13 cellular contexts compared by ENCODE assay signal in genomic region chr17:39208136-39208535, GRCh38. TPM values are rescaled to one million over a fixed set of nuclear protein-coding genes. Genes with fewer than 3 reads are reported as not detected.
DNase-seq lines count a peak whose midpoint lies in the region; ATAC-seq and TF ChIP-seq lines count a peak whose summit lies in the region.
"Had no signal": no experiment of that assay in that cellular context is flagged by ENCODE, and none has a peak within 500 bp of the region (broad histone marks: within the 10 kb centered on the region; RNA-seq: fewer than 3 reads in every experiment).

No MANE protein-coding gene starts in this region.

- H3K4me1 ChIP-seq in CD8-positive, alpha-beta T cell (ENCODE audit: insufficient read depth, low read length): peaks cover 35% of the 10 kb centered on the region

- no peak overlapping the region for H3K27ac ChIP-seq in CD8-positive, alpha-beta T cell (ENCODE audit: low read depth, low read length)
- H3K27ac ChIP-seq in angular gyrus (ENCODE audit: low read depth, low read length): peak overlapping the region; percentile 94

- H3K4me1 Mint-ChIP-seq in CD8-positive, alpha-beta T cell (ENCODE audit: low read depth): peaks cover 40% of the 10 kb centered on the region
- peaks cover 0 to 2% of the 10 kb centered on the region in 2 donors for H3K4me1 Mint-ChIP-seq in natural killer cell treated with Interleukin-12 subunit alpha and Interleukin-12 subunit beta and Interleukin-15 and Interleukin-18, amount 100 ng/mL, for 72 hours (ENCODE audit: low read depth in 2 of 2)

- POLR2A ChIA-PET in CD8-positive, alpha-beta T cell (lab: Charles Lee): interaction anchor here (1.9 to 3.7 kb wide), 4 partner anchors 24 to 37 kb away, joined by 6 to 39 read pairs (median 10); no protein-coding TSS in a partner anchor

- peaks cover 21% of the 10 kb centered on the region for H3K36me3 Mint-ChIP-seq in CD8-positive, alpha-beta T cell
- H3K36me3 Mint-ChIP-seq in natural killer cell treated with Interleukin-12 subunit alpha and Interleukin-12 subunit beta and Interleukin-15 and Interleukin-18, amount 100 ng/mL, for 72 hours: peaks cover 17% of the 10 kb centered on the region

- H3K27ac Mint-ChIP-seq in CD8-positive, alpha-beta T cell: peak overlapping the region; percentile 37
- peak overlapping the region in 1 of 2 donors; percentile 33 for H3K27ac Mint-ChIP-seq in natural killer cell treated with Interleukin-12 subunit alpha and Interleukin-12 subunit beta and Interleukin-15 and Interleukin-18, amount 100 ng/mL, for 72 hours

- H3K36me3 ChIP-seq in CD8-positive, alpha-beta T cell (ENCODE audit: insufficient read depth, low read length): peaks cover 18% of the 10 kb centered on the region

- no peaks in the 10 kb centered on the region for H3K27me3 Mint-ChIP-seq in CD8-positive, alpha-beta T cell (ENCODE audit: low read depth)
- no peaks in the 10 kb centered on the region for H3K27me3 Mint-ChIP-seq in natural killer cell treated with Interleukin-12 subunit alpha and Interleukin-12 subunit beta and Interleukin-15 and Interleukin-18, amount 100 ng/mL, for 72 hours

- no peaks in the 10 kb centered on the region for H3K9me3 ChIP-seq in CD8-positive, alpha-beta T cell (ENCODE audit: low read length)

- no peaks in the 10 kb centered on the region for H3K27me3 ChIP-seq in CD8-positive, alpha-beta T cell (ENCODE audit: insufficient read depth, low read length)

- H3K9me3 Mint-ChIP-seq in CD8-positive, alpha-beta T cell: no peaks in the 10 kb centered on the region
- no peaks in the 10 kb centered on the region for H3K9me3 Mint-ChIP-seq in natural killer cell treated with Interleukin-12 subunit alpha and Interleukin-12 subunit beta and Interleukin-15 and Interleukin-18, amount 100 ng/mL, for 72 hours

- CTCF ChIA-PET in CD8-positive, alpha-beta T cell (lab: Charles Lee): interaction anchor here (1.0 to 10.8 kb wide), 2 partner anchors 32 to 521 kb away, joined by 3 to 429 read pairs; no protein-coding TSS in a partner anchor

- TF ChIP-seq CTCF in CD8-positive, alpha-beta T cell (IDR thresholded peaks at IDR 0.05): no peak

- ATAC-seq in CD8-positive, alpha-beta T cell: peak; percentile 7
- ATAC-seq in HG02840 (IDR thresholded peaks at IDR 0.05; ENCODE audit: low FRiP score, unreplicated experiment) (no peak), GM18519 (IDR thresholded peaks at IDR 0.05; ENCODE audit: low FRiP score, unreplicated experiment) (no peak)
- no peak for ATAC-seq in natural killer cell treated with Interleukin-12 subunit alpha and Interleukin-12 subunit beta and Interleukin-15 and Interleukin-18, amount 100 ng/mL, for 72 hours
- ATAC-seq: HCT116 had no signal

- peak overlapping the region; percentile 26 for H3K4me3 Mint-ChIP-seq in CD8-positive, alpha-beta T cell
- H3K4me3 Mint-ChIP-seq in natural killer cell treated with Interleukin-12 subunit alpha and Interleukin-12 subunit beta and Interleukin-15 and Interleukin-18, amount 100 ng/mL, for 72 hours: no peak overlapping the region

- DNase-seq in CD8-positive, alpha-beta T cell: peak in 2 of 7 experiments; percentile 55 to 58
- DNase-seq in NAMALWA (ENCODE audit: low spot score) (peak; percentile 74), posterior cingulate gyrus (peak in 8 of 10 donors; percentile 73 to 97 (median 88)), HUDEP-2 (lab: John Stamatoyannopoulos, UW; ENCODE audit: unreplicated experiment in 76 of 76) (no peak)
- no peak for DNase-seq in natural killer cell treated with Interleukin-12 subunit alpha and Interleukin-12 subunit beta and Interleukin-15 and Interleukin-18, amount 100 ng/mL, for 72 hours (ENCODE audit: low spot score)
- DNase-seq: central memory CD4-positive, alpha-beta T cell; NCI-H226 had no signal

- intact Hi-C loops in CD8-positive, alpha-beta T cell (cut with DNase I, micrococcal nuclease): loop anchor here in 1 of 2 experiments (10.0 kb wide), 1 partner anchor 257 kb away; the partner anchor contains the start of gene CDK12
- intact Hi-C loops in posterior cingulate gyrus (cut with DNase I): loop anchor here (5.0 kb wide), 1 partner anchor 34 kb away; no protein-coding TSS in a partner anchor

- H3K4me3 ChIP-seq in CD8-positive, alpha-beta T cell (ENCODE audit: low read depth, low read length): peak overlapping the region; percentile 15
- H3K4me3 ChIP-seq: K562 had no signal

RNA-seq across cellular contexts. Expression of gene RPL19, which starts 8.1 kb away (rescaled TPM):
- 1,000 to 10,000 TPM; 3,808 to 3,896 TPM for total RNA-seq in CD8-positive, alpha-beta T cell
- 1,000 to 10,000 TPM; 1,326 to 1,683 TPM for total RNA-seq in natural killer cell treated with Interleukin-12 subunit alpha and Interleukin-12 subunit beta and Interleukin-15 and Interleukin-18, amount 100 ng/mL, for 72 hours

RNA-seq across cellular contexts. Expression of gene CACNB1, which starts 10.7 kb away (rescaled TPM):
- 10 to 100 TPM in 1 of 2 experiments, 1 to 10 TPM in 1; 9.1 to 11.8 TPM for total RNA-seq in CD8-positive, alpha-beta T cell
- 10 to 100 TPM; 18.8 to 49.9 TPM for total RNA-seq in natural killer cell treated with Interleukin-12 subunit alpha and Interleukin-12 subunit beta and Interleukin-15 and Interleukin-18, amount 100 ng/mL, for 72 hours

RNA-seq across cellular contexts. Expression of gene STAC2, which starts 17.6 kb away (rescaled TPM):
- total RNA-seq in CD8-positive, alpha-beta T cell: under 1 TPM; 0.11 to 0.17 TPM
- total RNA-seq in natural killer cell treated with Interleukin-12 subunit alpha and Interleukin-12 subunit beta and Interleukin-15 and Interleukin-18, amount 100 ng/mL, for 72 hours: under 1 TPM in 1 of 2 donors, not detected in 1; 0.12 TPM
- total RNA-seq: fibroblast of lung, K562 had no signal

RNA-seq across cellular contexts. Expression of gene ARL5C, which starts 42.2 kb away (rescaled TPM):
- not detected for total RNA-seq in CD8-positive, alpha-beta T cell
- total RNA-seq in natural killer cell treated with Interleukin-12 subunit alpha and Interleukin-12 subunit beta and Interleukin-15 and Interleukin-18, amount 100 ng/mL, for 72 hours: not detected
- total RNA-seq: fibroblast of lung, K562 had no signal

RNA-seq across cellular contexts. Expression of gene PLXDC1, which starts 56.7 kb away (rescaled TPM):
- 10 to 100 TPM; 66.5 to 75.7 TPM for total RNA-seq in CD8-positive, alpha-beta T cell
- total RNA-seq in natural killer cell treated with Interleukin-12 subunit alpha and Interleukin-12 subunit beta and Interleukin-15 and Interleukin-18, amount 100 ng/mL, for 72 hours: under 1 TPM in 1 of 2 donors, not detected in 1; 0.43 TPM
- total RNA-seq: K562 had no signal

Comparison
In these comparisons a context has a peak if more than half of its experiments do, and no peak if none do; other contexts are left out.
1. DNase-seq: peak in NAMALWA (single experiment) and posterior cingulate gyrus (8 of 10); none in HUDEP-2 (0 of 76) and natural killer cell treated with Interleukin-12 subunit alpha and Interleukin-12 subunit beta and Interleukin-15 and Interleukin-18, amount 100 ng/mL, for 72 hours (single experiment).